In the genomic region with DNA sequence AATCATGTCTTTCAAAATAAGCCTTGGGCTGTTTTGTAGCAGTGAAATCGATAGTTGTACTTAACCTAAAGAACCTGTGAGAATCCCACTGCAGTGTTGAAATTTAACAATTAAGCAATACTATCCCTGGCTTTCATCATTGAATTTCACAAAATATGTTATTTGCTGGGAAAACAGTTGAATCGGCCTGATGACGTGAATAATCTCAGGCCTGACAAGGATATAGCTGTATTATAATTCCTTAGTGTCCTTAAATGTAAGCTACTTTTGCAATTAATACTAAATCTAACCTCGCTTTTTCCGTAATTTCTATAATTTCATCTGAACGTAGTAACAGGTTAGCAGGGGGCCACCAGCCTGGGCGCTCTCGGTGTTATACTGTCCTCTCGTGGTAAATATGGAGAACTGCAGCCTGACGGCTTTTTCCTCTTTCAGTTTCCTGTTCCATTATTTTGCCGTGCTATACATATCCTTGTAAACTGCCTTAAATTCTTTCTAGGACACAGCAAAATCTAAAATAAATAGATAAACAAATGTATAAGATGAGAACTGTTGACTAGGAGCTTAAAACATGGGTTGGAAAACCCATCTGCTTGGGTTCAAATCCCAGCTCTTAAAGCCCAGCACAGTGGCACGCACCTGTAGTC, we compare ENCODE assay signal across 1 cellular context.
TF ChIP-seq lines count a peak whose summit lies in the region.

No MANE protein-coding gene starts in this region.

TF ChIP-seq in SK-N-SH, 30 proteins besides CTCF, POLR2A, EP300 and RAD21 (continued from another document):
- TF ChIP-seq, protein P1, sequence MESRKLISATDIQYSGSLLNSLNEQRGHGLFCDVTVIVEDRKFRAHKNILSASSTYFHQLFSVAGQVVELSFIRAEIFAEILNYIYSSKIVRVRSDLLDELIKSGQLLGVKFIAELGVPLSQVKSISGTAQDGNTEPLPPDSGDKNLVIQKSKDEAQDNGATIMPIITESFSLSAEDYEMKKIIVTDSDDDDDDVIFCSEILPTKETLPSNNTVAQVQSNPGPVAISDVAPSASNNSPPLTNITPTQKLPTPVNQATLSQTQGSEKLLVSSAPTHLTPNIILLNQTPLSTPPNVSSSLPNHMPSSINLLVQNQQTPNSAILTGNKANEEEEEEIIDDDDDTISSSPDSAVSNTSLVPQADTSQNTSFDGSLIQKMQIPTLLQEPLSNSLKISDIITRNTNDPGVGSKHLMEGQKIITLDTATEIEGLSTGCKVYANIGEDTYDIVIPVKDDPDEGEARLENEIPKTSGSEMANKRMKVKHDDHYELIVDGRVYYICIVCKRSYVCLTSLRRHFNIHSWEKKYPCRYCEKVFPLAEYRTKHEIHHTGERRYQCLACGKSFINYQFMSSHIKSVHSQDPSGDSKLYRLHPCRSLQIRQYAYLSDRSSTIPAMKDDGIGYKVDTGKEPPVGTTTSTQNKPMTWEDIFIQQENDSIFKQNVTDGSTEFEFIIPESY (IDR thresholded peaks at IDR 0.05; ENCODE audit: borderline replicate concordance, low read depth) = no peak
- TF ChIP-seq RCOR1 (IDR thresholded peaks at IDR 0.05; ENCODE audit: low read length) = 0 out of 2 replicates have a peak, but pooled peaks have one; percentile 19
- no peak for TF ChIP-seq TCF12 (IDR thresholded peaks at IDR 0.05)
- TF ChIP-seq MXI1 (IDR thresholded peaks at IDR 0.05; ENCODE audit: low read depth, low read length) = no peak
